Comparison of ENCODE assay signal across 25 cellular contexts in genomic region chr1:19165501-19165900, GRCh38. TPM values are rescaled to one million over a fixed set of nuclear protein-coding genes. Genes with fewer than 3 reads are reported as not detected.
DNase-seq lines count a peak whose midpoint lies in the region; ATAC-seq and TF ChIP-seq lines count a peak whose summit lies in the region.
"Had no signal": no experiment of that assay in that cellular context is flagged by ENCODE, and none has a peak within 500 bp of the region (broad histone marks: within the 10 kb centered on the region; RNA-seq: fewer than 3 reads in every experiment).

No MANE protein-coding gene starts in this region.

- H3K4me3 ChIP-seq in fibroblast of villous mesenchyme (ENCODE audit: low read depth, low read length) (no peak overlapping the region), smooth muscle cell (no peak overlapping the region)
- H3K4me3 ChIP-seq: BLaER1, neural progenitor cell, psoas muscle, spleen had no signal

- peak overlapping the region; percentile 62 for H3K27ac Mint-ChIP-seq in activated T-cell treated with anti-CD3 and anti-CD28 coated beads, Interleukin-2, amount 50 U/mL, for 24 hours
- peak overlapping the region; percentile 37 for H3K27ac Mint-ChIP-seq in T-helper 17 cell
- H3K27ac Mint-ChIP-seq in activated naive CD4-positive, alpha-beta T cell treated with anti-CD3 and anti-CD28 coated beads for 36 hours: no peak overlapping the region
- H3K27ac Mint-ChIP-seq: activated CD4-positive, alpha-beta memory T cell treated with anti-CD3 and anti-CD28 coated beads for 36 hours; neural progenitor cell had no signal

- DNase-seq in activated T-cell treated with anti-CD3 and anti-CD28 coated beads, Interleukin-2, amount 50 U/mL, for 24 hours: no peak
- DNase-seq in activated T-cell treated with anti-CD3 and anti-CD28 coated beads, Interleukin-2, amount 50 U/mL, for 1 hour: no peak
- DNase-seq in T-helper 17 cell: no peak
- peak; percentile 15 for DNase-seq in fibroblast of villous mesenchyme (ENCODE audit: low read depth)
- no peak for DNase-seq in smooth muscle cell (lab: John Stamatoyannopoulos, UW; ENCODE audit: unreplicated experiment)
- no peak for DNase-seq in activated naive CD4-positive, alpha-beta T cell treated with anti-CD3 and anti-CD28 coated beads for 36 hours
- no peak for DNase-seq in activated naive CD4-positive, alpha-beta T cell treated with anti-CD3 and anti-CD28 coated beads, Interleukin-2, amount 50 U/mL, for 16 hours
- DNase-seq: activated B cell treated with CpG ODN at 0.5 μM for 24 hours; activated CD4-positive, alpha-beta memory T cell treated with anti-CD3 and anti-CD28 coated beads for 36 hours; activated T-cell treated with anti-CD3 and anti-CD28 coated beads for 4 hours; Calu3; effector memory CD4-positive, alpha-beta T cell; GDM1; head of caudate nucleus; NCI-H146; NCI-H774; psoas muscle; spleen; stimulated activated CD4-positive, alpha-beta T cell treated with anti-CD3 and anti-CD28 coated beads, Interleukin-4, amount 100 ng/mL, for 24 hours; T-helper 2 cell had no signal

- TF ChIP-seq CTCF in fibroblast of villous mesenchyme (IDR thresholded peaks at IDR 0.05; ENCODE audit: insufficient read depth, low read depth, low read length) (no peak), smooth muscle cell (IDR thresholded peaks at IDR 0.05; ENCODE audit: borderline replicate concordance, insufficient read depth, poor library complexity, severe bottlenecking) (no peak)

- CTCF ChIA-PET in activated naive CD4-positive, alpha-beta T cell treated with anti-CD3 and anti-CD28 coated beads for 36 hours (lab: Charles Lee): interaction anchor here (0.6 to 2.5 kb wide), 3 partner anchors 15 to 258 kb away, joined by 3 to 9 read pairs (median 3); no protein-coding TSS in a partner anchor

- H3K4me2 ChIP-seq in smooth muscle cell: no peak overlapping the region
- H3K4me2 ChIP-seq: BLaER1, neural progenitor cell had no signal

- H4K20me1 ChIP-seq in smooth muscle cell (ENCODE audit: low read depth): peaks cover 16% of the 10 kb centered on the region
- H4K20me1 ChIP-seq: BLaER1 had no signal

- peaks cover 19% of the 10 kb centered on the region for H3K4me1 Mint-ChIP-seq in activated T-cell treated with anti-CD3 and anti-CD28 coated beads, Interleukin-2, amount 50 U/mL, for 24 hours (ENCODE audit: low read depth)
- H3K4me1 Mint-ChIP-seq in T-helper 17 cell: peaks cover 2% of the 10 kb centered on the region
- H3K4me1 Mint-ChIP-seq in activated naive CD4-positive, alpha-beta T cell treated with anti-CD3 and anti-CD28 coated beads for 36 hours (ENCODE audit: low read depth): peaks cover 20% of the 10 kb centered on the region
- H3K4me1 Mint-ChIP-seq: neural progenitor cell had no signal

- H3K27me3 Mint-ChIP-seq in activated T-cell treated with anti-CD3 and anti-CD28 coated beads, Interleukin-2, amount 50 U/mL, for 24 hours: no peaks in the 10 kb centered on the region
- no peaks in the 10 kb centered on the region for H3K27me3 Mint-ChIP-seq in T-helper 17 cell
- H3K27me3 Mint-ChIP-seq in activated naive CD4-positive, alpha-beta T cell treated with anti-CD3 and anti-CD28 coated beads for 36 hours (ENCODE audit: low read depth): no peaks in the 10 kb centered on the region
- H3K27me3 Mint-ChIP-seq: activated B cell treated with CpG ODN at 0.5 μM for 24 hours; activated CD4-positive, alpha-beta memory T cell treated with anti-CD3 and anti-CD28 coated beads for 36 hours; activated naive CD4-positive, alpha-beta T cell treated with anti-CD3 and anti-CD28 coated beads, Interleukin-2, amount 50 U/mL, for 24 hours had no signal

- H3K9ac ChIP-seq in smooth muscle cell (ENCODE audit: low read depth): no peak overlapping the region
- H3K9ac ChIP-seq: BLaER1, neural progenitor cell had no signal

- H2AFZ ChIP-seq in smooth muscle cell (ENCODE audit: low read depth): no peak overlapping the region
- H2AFZ ChIP-seq: neural progenitor cell had no signal

- H3K79me2 ChIP-seq in smooth muscle cell (ENCODE audit: low read depth): no peaks in the 10 kb centered on the region

- H3F3A ChIP-seq in smooth muscle cell (ENCODE audit: low read depth): no peaks in the 10 kb centered on the region

- no peak overlapping the region for H3K4me3 Mint-ChIP-seq in activated T-cell treated with anti-CD3 and anti-CD28 coated beads, Interleukin-2, amount 50 U/mL, for 24 hours
- no peak overlapping the region for H3K4me3 Mint-ChIP-seq in T-helper 17 cell
- no peak overlapping the region for H3K4me3 Mint-ChIP-seq in activated naive CD4-positive, alpha-beta T cell treated with anti-CD3 and anti-CD28 coated beads for 36 hours
- H3K4me3 Mint-ChIP-seq: activated B cell treated with CpG ODN at 0.5 μM for 24 hours; activated CD4-positive, alpha-beta memory T cell treated with anti-CD3 and anti-CD28 coated beads for 36 hours; activated naive CD4-positive, alpha-beta T cell treated with anti-CD3 and anti-CD28 coated beads, Interleukin-2, amount 50 U/mL, for 24 hours; neural progenitor cell had no signal

- no peaks in the 10 kb centered on the region for H3K4me1 ChIP-seq in smooth muscle cell (ENCODE audit: low read depth)
- H3K4me1 ChIP-seq: BLaER1, neural progenitor cell, psoas muscle, spleen had no signal

- H3K9me3 ChIP-seq in T-helper 17 cell (ENCODE audit: control insufficient read depth, low read length, poor library complexity, severe bottlenecking) (no peaks in the 10 kb centered on the region), smooth muscle cell (replicated peaks; ENCODE audit: low read depth) (no peaks in the 10 kb centered on the region)
- H3K9me3 ChIP-seq: BLaER1, psoas muscle, spleen had no signal

- intact Hi-C loops in activated naive CD4-positive, alpha-beta T cell treated with anti-CD3 and anti-CD28 coated beads for 36 hours (cut with micrococcal nuclease): no loop called here

- peak overlapping the region; percentile 84 for H3K27ac ChIP-seq in smooth muscle cell (ENCODE audit: low read depth)
- H3K27ac ChIP-seq: BLaER1, neural progenitor cell, psoas muscle, spleen had no signal

- H3K27me3 ChIP-seq in smooth muscle cell (ENCODE audit: low read depth): no peaks in the 10 kb centered on the region
- H3K27me3 ChIP-seq: BLaER1, neural progenitor cell, spleen had no signal

- H3K36me3 Mint-ChIP-seq in activated T-cell treated with anti-CD3 and anti-CD28 coated beads, Interleukin-2, amount 50 U/mL, for 24 hours (ENCODE audit: low read depth): peaks cover 100% of the 10 kb centered on the region
- H3K36me3 Mint-ChIP-seq in T-helper 17 cell (ENCODE audit: low read depth): peaks cover 13% of the 10 kb centered on the region
- H3K36me3 Mint-ChIP-seq in activated naive CD4-positive, alpha-beta T cell treated with anti-CD3 and anti-CD28 coated beads for 36 hours (ENCODE audit: low read depth): peaks cover 73% of the 10 kb centered on the region

- WGBS in smooth muscle cell (ENCODE audit: low lambda C conversion rate): 77% methylated on average over 3 of the region's 3 CpGs

- H3K9me3 Mint-ChIP-seq in activated T-cell treated with anti-CD3 and anti-CD28 coated beads, Interleukin-2, amount 50 U/mL, for 24 hours: no peaks in the 10 kb centered on the region
- no peaks in the 10 kb centered on the region for H3K9me3 Mint-ChIP-seq in activated naive CD4-positive, alpha-beta T cell treated with anti-CD3 and anti-CD28 coated beads for 36 hours
- H3K9me3 Mint-ChIP-seq: activated B cell treated with CpG ODN at 0.5 μM for 24 hours; activated CD4-positive, alpha-beta memory T cell treated with anti-CD3 and anti-CD28 coated beads for 36 hours; activated naive CD4-positive, alpha-beta T cell treated with anti-CD3 and anti-CD28 coated beads, Interleukin-2, amount 50 U/mL, for 24 hours; neural progenitor cell had no signal

- ATAC-seq in T-helper 17 cell (no peak), GM21529 (IDR thresholded peaks at IDR 0.05; ENCODE audit: unreplicated experiment) (no peak)
- ATAC-seq: Panc1, psoas muscle had no signal

- H3K36me3 ChIP-seq in smooth muscle cell (ENCODE audit: low read depth): peaks cover 61% of the 10 kb centered on the region

RNA-seq across cellular contexts. Expression of gene UBR4, which starts 44.6 kb away (rescaled TPM):
- total RNA-seq in T-helper 17 cell (100 to 1,000 TPM; 140 to 158 TPM), fibroblast of villous mesenchyme (193 and 210 TPM in 2 replicates), smooth muscle cell (98.9 and 142 TPM in 2 replicates)
- polyA plus RNA-seq in smooth muscle cell: 62.7 and 110 TPM in 2 replicates
- 100 to 1,000 TPM; 165 to 169 TPM for total RNA-seq in activated naive CD4-positive, alpha-beta T cell treated with anti-CD3 and anti-CD28 coated beads for 36 hours
